8 cellular contexts compared by ENCODE assay signal in the genomic region with DNA sequence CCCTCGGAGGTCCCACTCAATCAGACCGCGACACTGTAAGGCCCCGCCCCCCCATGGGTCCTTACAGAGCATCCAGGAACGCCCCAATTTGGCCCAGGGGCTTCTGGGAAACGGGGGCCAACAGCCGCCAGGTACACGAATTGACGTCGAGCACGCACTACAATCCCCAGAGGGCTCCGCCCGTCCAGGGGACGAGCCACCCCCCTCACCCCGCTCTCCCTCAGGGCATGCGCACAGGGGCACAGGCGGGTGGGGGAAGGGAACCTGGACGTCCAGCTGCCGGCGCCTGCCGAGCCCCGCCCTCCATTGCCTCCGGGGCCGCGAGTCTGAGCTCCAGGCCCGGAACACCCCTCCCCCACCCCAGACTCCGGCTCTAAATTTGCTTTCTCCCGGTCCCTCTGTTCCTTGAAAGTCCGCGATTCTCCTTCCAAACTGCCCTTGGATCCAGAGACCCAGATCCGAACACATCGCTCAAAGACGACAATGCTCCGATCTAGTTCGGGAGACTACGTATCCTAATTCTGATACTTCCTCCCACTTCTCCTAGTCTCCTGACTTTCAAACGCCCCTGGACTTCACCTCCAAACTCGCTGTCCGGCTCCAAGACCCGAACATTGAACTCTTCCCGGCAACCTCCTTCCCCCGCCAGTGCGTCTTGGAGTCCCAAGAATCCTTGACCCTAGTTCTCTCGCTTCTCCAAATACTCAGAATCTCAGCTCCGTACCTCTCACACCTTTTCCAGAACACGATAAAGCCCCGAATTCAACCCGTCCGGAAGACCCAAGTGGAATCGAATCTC. TPM values are rescaled to one million over a fixed set of nuclear protein-coding genes. Genes with fewer than 3 reads are reported as not detected.
DNase-seq lines count a peak whose midpoint lies in the region; ATAC-seq, FAIRE-seq and TF ChIP-seq lines count a peak whose summit lies in the region.

No MANE protein-coding gene starts in this region.

- FAIRE-seq in D721Med (lab: Jason Lieb, UNC) = no peak

- H3K79me2 ChIP-seq in OCI-LY7 (ENCODE audit: insufficient read depth, low read depth, low read length) = peaks cover 28% of the 10 kb centered on the region

- CTCF ChIA-PET in IMR-90 (lab: Yijun Ruan, JAX) = interaction anchor here (0.7 to 1.3 kb wide), 3 partner anchors 19 to 159 kb away, joined by 3 read pairs; no protein-coding TSS in a partner anchor
- CTCF ChIA-PET in OCI-LY7 (lab: Charles Lee; ENCODE audit: unreplicated experiment) = interaction anchor here (0.7 kb wide), 1 partner anchor 21 kb away, joined by 3 read pairs; no protein-coding TSS in a partner anchor

- H3K9me3 ChIP-seq in IMR-90 (ENCODE audit: control insufficient read depth, insufficient read depth, low read length) (no peaks in the 10 kb centered on the region), OCI-LY7 (ENCODE audit: low read length) (no peaks in the 10 kb centered on the region), mucosa of descending colon (no peaks in the 10 kb centered on the region)

- TF ChIP-seq CTCF in D721Med (IDR thresholded peaks at IDR 0.05; ENCODE audit: insufficient read depth, missing control alignments) (no peak), IMR-90 (conservative IDR thresholded peaks at IDR 0.05; ENCODE audit: low read depth, low read length) (no peak), OCI-LY7 (conservative IDR thresholded peaks at IDR 0.05; ENCODE audit: low read length) (no peak), epithelial cell of esophagus (IDR thresholded peaks at IDR 0.05; ENCODE audit: insufficient read depth, low read depth, low read length, missing control alignments) (no peak), mucosa of descending colon (IDR thresholded peaks at IDR 0.05) (no peak)

- H2BK15ac ChIP-seq in IMR-90 (ENCODE audit: low read depth, low read length) = peak overlapping the region; percentile 78; the same call in 2 of the 3 replicates

- H3K9me1 ChIP-seq in IMR-90 (ENCODE audit: insufficient read depth, low read length) = no peaks in the 10 kb centered on the region; the same call in 1 of the 2 replicates

- H3K79me1 ChIP-seq in IMR-90 (ENCODE audit: low read depth in 1 of 2, low read length in 2 of 2) = peaks cover 16 to 44% of the 10 kb centered on the region in 2 experiments; a peak in 3 of 4 replicates

- peak overlapping the region; percentile 88 for H2BK120ac ChIP-seq in IMR-90 (ENCODE audit: low read depth, low read length)

- H3K9me2 ChIP-seq in OCI-LY7 (ENCODE audit: insufficient read depth, low read length) = no peaks in the 10 kb centered on the region

- H4K20me1 ChIP-seq in IMR-90 (ENCODE audit: insufficient read depth, low read length) (peaks cover 33% of the 10 kb centered on the region), OCI-LY7 (ENCODE audit: insufficient read depth, low read length) (no peaks in the 10 kb centered on the region)

- peak overlapping the region; percentile 95 for H2AFZ ChIP-seq in IMR-90 (replicated peaks; ENCODE audit: low read length, poor library complexity)
- H2AFZ ChIP-seq in OCI-LY7 (ENCODE audit: low read length) = peak overlapping the region; percentile 30; the same call in 1 of the 2 replicates

- peak; percentile 72 for TF ChIP-seq POLR2A in IMR-90 (IDR thresholded peaks at IDR 0.05; ENCODE audit: low read depth, low read length)

- peak overlapping the region; percentile 91 for H2BK5ac ChIP-seq in IMR-90 (ENCODE audit: low read depth, low read length, poor library complexity, severe bottlenecking)

- in situ Hi-C loops in IMR-90 (cut with MboI; ENCODE audit: low sequenced_read_pairs) = no loop called here

- no TSS peak for BruUV-seq in IMR-90 (replicated peaks; lab: Mats Ljungman, UMichigan)
- no TSS peak for BruUV-seq in OCI-LY7 (replicated peaks; lab: Mats Ljungman, UMichigan)

- intact Hi-C loops in IMR-90 (cut with micrococcal nuclease) = loop anchor here (1.0 to 5.0 kb wide), 5 partner anchors 18 to 204 kb away; partner anchors contain the start of genes C19orf47, PLD3 and SERTAD1
- intact Hi-C loops in OCI-LY7 (cut with micrococcal nuclease; ENCODE audit: unreplicated experiment) = loop anchor here (1.0 kb wide), 1 partner anchor 18 kb away; the partner anchor contains the start of gene SERTAD1
- intact Hi-C loops in mucosa of descending colon (cut with DNase I, micrococcal nuclease) = no loop called here

- H2AK9ac ChIP-seq in IMR-90 (replicated peaks; ENCODE audit: low read depth, low read length, poor library complexity) = peak overlapping the region; percentile 100

- 0% methylated on average over 27 of the region's 50 CpGs; no CpG with 5 or more reads in 1 of the 2 experiments for WGBS in IMR-90 (ENCODE audit: extremely low coverage in 2 of 2, insufficient read length in 1 of 2), 2 experiments

- H3K4me3 ChIP-seq in IMR-90 (ENCODE audit: insufficient read depth, low read depth, low read length) = peak overlapping the region; percentile 70
- H3K4me3 ChIP-seq in OCI-LY7 (ENCODE audit: low read depth, low read length, poor library complexity, severe bottlenecking) = peak overlapping the region; percentile 85
- H3K4me3 ChIP-seq in epithelial cell of esophagus (ENCODE audit: low read length) = peak overlapping the region; percentile 100
- H3K4me3 ChIP-seq in mucosa of descending colon = peak overlapping the region; percentile 85

- POLR2A ChIA-PET in IMR-90 (lab: Charles Lee; ENCODE audit: unreplicated experiment) = interaction anchor here (1.0 kb wide), 1 partner anchor 21 kb away, joined by 4 read pairs; the partner anchor contains the start of gene BLVRB
- POLR2A ChIA-PET in OCI-LY7 (lab: Charles Lee) = interaction anchor here (0.6 to 1.6 kb wide), 13 partner anchors 9 to 157 kb away, joined by 3 to 8 read pairs (median 4); partner anchors contain the start of gene SERTAD1

- DNase-seq in D721Med (ENCODE audit: insufficient read length, low spot score) (peak; percentile 86), IMR-90 (peak; percentile 100), OCI-LY7 (ENCODE audit: low spot score) (peak; percentile 100), activated T-cell treated with anti-CD3 and anti-CD28 coated beads for 4 hours (peak; percentile 97), epithelial cell of esophagus (ENCODE audit: low read depth) (peak; percentile 99), mucosa of descending colon (peak; percentile 100)
- peak; percentile 95 to 97 for DNase-seq in stimulated activated CD8-positive, alpha-beta memory T cell treated with anti-CD3 and anti-CD28 coated beads, Interleukin-4, amount 100 ng/mL, for 1 hour (ENCODE audit: low read depth in 2 of 2, low spot score in 1 of 2)

- H3K4me2 ChIP-seq in IMR-90 (ENCODE audit: low read depth, low read length) (peak overlapping the region; percentile 65), OCI-LY7 (ENCODE audit: low read length) (peak overlapping the region; percentile 91)

- TF ChIP-seq RAD21 in IMR-90 (IDR thresholded peaks at IDR 0.05; ENCODE audit: low read length) = peak; percentile 13; the same call in 1 of the 2 replicates

- H3K27ac ChIP-seq in IMR-90 (ENCODE audit: insufficient read depth, low read length) (peak overlapping the region; percentile 95), OCI-LY7 (ENCODE audit: low read depth, low read length, poor library complexity, severe bottlenecking) (peak overlapping the region; percentile 88)

- H4K8ac ChIP-seq in IMR-90 (ENCODE audit: low read depth in 2 of 2, low read length in 2 of 2) = peak overlapping the region; percentile 88 to 97

- no peaks in the 10 kb centered on the region for H3K27me3 ChIP-seq in IMR-90 (ENCODE audit: control insufficient read depth, insufficient read depth, low read length)

- H3K4me1 ChIP-seq in IMR-90 (ENCODE audit: control insufficient read depth, insufficient read depth, low read length) (peaks cover 2% of the 10 kb centered on the region), OCI-LY7 (ENCODE audit: insufficient read depth, low read length, poor library complexity, severe bottlenecking) (peaks cover 21% of the 10 kb centered on the region), mucosa of descending colon (ENCODE audit: low read depth) (peaks cover 12% of the 10 kb centered on the region)

- H4K5ac ChIP-seq in IMR-90 (ENCODE audit: low read depth, low read length) = peak overlapping the region; percentile 86

- peak overlapping the region; percentile 99 for H2AK5ac ChIP-seq in IMR-90 (ENCODE audit: low read depth, low read length)

- H3K14ac ChIP-seq in IMR-90 (replicated peaks; ENCODE audit: low read depth, low read length) = peak overlapping the region; percentile 99

- dilution Hi-C loops in IMR-90 (cut with HindIII; ENCODE audit: low sequenced_read_pairs, unreplicated experiment) = no loop called here

- H2BK20ac ChIP-seq in IMR-90 (ENCODE audit: low read depth, low read length) = peak overlapping the region; percentile 47; the same call in 1 of the 2 replicates

- H3K56ac ChIP-seq in IMR-90 (ENCODE audit: extremely low read depth, insufficient read depth, low read length) = peak overlapping the region; percentile 97

- H3K23ac ChIP-seq in IMR-90 (ENCODE audit: low read depth, low read length) = peak overlapping the region; percentile 99

- peak overlapping the region; percentile 99 for H3K9ac ChIP-seq in IMR-90 (ENCODE audit: low read depth, low read length)

- ATAC-seq in GM21528 (IDR thresholded peaks at IDR 0.05; ENCODE audit: low FRiP score, unreplicated experiment) = peak; percentile 73
- peak; percentile 76 for ATAC-seq in IMR-90 (ENCODE audit: low read depth)
- ATAC-seq in mucosa of descending colon = peak; percentile 86

- H4K91ac ChIP-seq in IMR-90 (ENCODE audit: insufficient read depth, low read depth, low read length) = peak overlapping the region; percentile 98

- H3K36me3 ChIP-seq in IMR-90 (ENCODE audit: control insufficient read depth, insufficient read depth, low read length) (peaks cover 23% of the 10 kb centered on the region), OCI-LY7 (ENCODE audit: insufficient read depth, low read length) (peaks cover 28% of the 10 kb centered on the region), mucosa of descending colon (ENCODE audit: low read depth) (peaks cover 5% of the 10 kb centered on the region)

- peak overlapping the region; percentile 94 for H3K18ac ChIP-seq in IMR-90 (ENCODE audit: low read depth, low read length)

- H3K4ac ChIP-seq in IMR-90 (ENCODE audit: low read depth, low read length) = peak overlapping the region; percentile 100

RNA-seq across cellular contexts. Expression of gene SERTAD3, which starts 0.8 kb away (rescaled TPM):
- total RNA-seq in IMR-90 (2012; rRNA removed) (23.3 and 25.6 TPM in 2 replicates), OCI-LY7 (2022) (18.6 and 21.3 TPM in 2 replicates), mucosa of descending colon (10 to 100 TPM; 39.3 to 55.4 (median 46.2) TPM)
- polyA plus RNA-seq in IMR-90 (2012; rRNA removed) = 17.9 and 20.5 TPM in 2 replicates
- polyA plus RNA-seq in IMR-90 (2012; cell fraction: cytosol; rRNA removed) = 11.3 and 12.1 TPM in 2 replicates
- polyA plus RNA-seq in IMR-90 (2012; cell fraction: nucleus; rRNA removed; ENCODE audit: low replicate concordance) = 9.0 and 10.8 TPM in 2 replicates
- 12.2 and 15.7 TPM in 2 replicates for total RNA-seq in OCI-LY7 (2014; rRNA removed; shearing (Covaris generic))

RNA-seq across cellular contexts. Expression of gene SERTAD1, which starts 17.5 kb away (rescaled TPM):
- total RNA-seq in IMR-90 (2012; rRNA removed) (25.6 and 27.4 TPM in 2 replicates), OCI-LY7 (2022) (5.5 and 6.1 TPM in 2 replicates), mucosa of descending colon (10 to 100 TPM; 12.1 to 16.7 (median 14.0) TPM)
- 21.1 and 29.5 TPM in 2 replicates for polyA plus RNA-seq in IMR-90 (2012; rRNA removed)
- polyA plus RNA-seq in IMR-90 (2012; cell fraction: cytosol; rRNA removed) = 44.7 and 59.8 TPM in 2 replicates
- 12.6 and 23.7 TPM in 2 replicates for polyA plus RNA-seq in IMR-90 (2012; cell fraction: nucleus; rRNA removed; ENCODE audit: low replicate concordance)
- total RNA-seq in OCI-LY7 (2014; rRNA removed; shearing (Covaris generic)) = 5.0 and 5.7 TPM in 2 replicates

RNA-seq across cellular contexts. Expression of gene BLVRB, which starts 22.2 kb away (rescaled TPM):
- total RNA-seq in IMR-90 (2012; rRNA removed) (65.2 and 67.5 TPM in 2 replicates), OCI-LY7 (2022) (40.3 and 45.0 TPM in 2 replicates), mucosa of descending colon (10 to 100 TPM; 70.9 to 87.6 (median 76.8) TPM)
- 102 and 113 TPM in 2 replicates for polyA plus RNA-seq in IMR-90 (2012; rRNA removed)
- 102 and 191 TPM in 2 replicates for polyA plus RNA-seq in IMR-90 (2012; cell fraction: cytosol; rRNA removed)
- polyA plus RNA-seq in IMR-90 (2012; cell fraction: nucleus; rRNA removed; ENCODE audit: low replicate concordance) = 34.9 and 86.3 TPM in 2 replicates
- 46.0 and 48.5 TPM in 2 replicates for total RNA-seq in OCI-LY7 (2014; rRNA removed; shearing (Covaris generic))

RNA-seq across cellular contexts. Expression of gene SPTBN4, which starts 23.5 kb away (rescaled TPM):
- total RNA-seq in IMR-90 (2012; rRNA removed) (0.72 and 0.83 TPM in 2 replicates), OCI-LY7 (2022) (3.3 and 4.1 TPM in 2 replicates), mucosa of descending colon (1 to 10 TPM in 1 of 3 donors, under 1 TPM in 2; 0.29 to 4.1 (median 0.82) TPM)
- 0.59 and 0.91 TPM in 2 replicates for polyA plus RNA-seq in IMR-90 (2012; rRNA removed)
- polyA plus RNA-seq in IMR-90 (2012; cell fraction: cytosol; rRNA removed) = 0.50 and 1.9 TPM in 2 replicates
- 2.4 and 2.6 TPM in 2 replicates for polyA plus RNA-seq in IMR-90 (2012; cell fraction: nucleus; rRNA removed; ENCODE audit: low replicate concordance)
- 2.2 and 6.3 TPM in 2 replicates for total RNA-seq in OCI-LY7 (2014; rRNA removed; shearing (Covaris generic))

RNA-seq across cellular contexts. Expression of gene PRX, which starts 30.2 kb away (rescaled TPM):
- total RNA-seq in IMR-90 (2012; rRNA removed) = 0.83 and 0.90 TPM in 2 replicates
- polyA plus RNA-seq in IMR-90 (2012; rRNA removed) = 1.7 and 1.8 TPM in 2 replicates
- polyA plus RNA-seq in IMR-90 (2012; cell fraction: cytosol; rRNA removed) = 1.5 and 1.8 TPM in 2 replicates
- polyA plus RNA-seq in IMR-90 (2012; cell fraction: nucleus; rRNA removed; ENCODE audit: low replicate concordance) = 1.7 and 2.9 TPM in 2 replicates
- total RNA-seq in OCI-LY7 (2014; rRNA removed; shearing (Covaris generic)) = 1.8 and 2.2 TPM in 2 replicates
- total RNA-seq in OCI-LY7 (2022) = 4.0 and 4.9 TPM in 2 replicates
- 1 to 10 TPM; 1.1 to 6.8 (median 1.7) TPM for total RNA-seq in mucosa of descending colon

Comparison
In these comparisons a context has a peak if more than half of its experiments do, and no peak if none do; other contexts are left out.
1. Peak in every context shown above with its lines: DNase-seq, ATAC-seq, H3K4me3 ChIP-seq and H3K27ac ChIP-seq.
2. intact Hi-C loops: an anchor here in IMR-90 (1.0 to 5.0 kb wide) and OCI-LY7 (1.0 kb wide); none called in mucosa of descending colon.